ENCODE assay signal across 16 cellular contexts in the genomic region with DNA sequence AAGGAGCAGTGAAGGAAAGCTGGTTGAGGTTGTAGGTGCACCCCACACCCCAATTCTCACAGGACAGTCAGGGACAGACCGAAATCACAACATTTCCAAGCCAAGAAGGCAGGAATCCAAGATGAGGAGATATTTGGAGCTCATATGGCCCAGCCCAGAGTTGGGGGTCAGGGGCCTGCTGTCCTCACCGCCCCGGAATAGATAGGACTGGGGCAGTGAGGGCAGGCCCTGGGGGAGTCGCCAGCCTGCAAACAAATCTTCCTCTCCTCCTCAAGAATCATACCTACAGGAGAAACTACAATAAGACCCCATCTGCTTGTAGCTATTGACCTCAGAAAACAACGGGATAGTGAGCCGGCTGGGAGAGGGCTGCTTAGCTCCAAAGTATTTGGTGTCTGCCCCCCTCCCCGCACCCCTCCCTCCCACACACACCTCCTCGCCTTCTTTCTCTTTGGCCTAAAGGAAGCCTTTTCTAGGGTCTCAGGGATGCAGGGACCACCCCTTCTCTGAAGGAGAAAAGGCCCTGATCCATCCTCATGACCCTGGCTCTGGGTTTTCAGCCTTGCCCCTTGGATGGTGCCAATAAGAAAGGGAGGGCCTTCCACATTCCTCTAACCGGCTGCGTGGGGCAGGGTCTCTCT. TPM values are rescaled to one million over a fixed set of nuclear protein-coding genes. Genes with fewer than 3 reads are reported as not detected.
DNase-seq lines count a peak whose midpoint lies in the region; TF ChIP-seq lines count a peak whose summit lies in the region.
"Had no signal": no experiment of that assay in that cellular context is flagged by ENCODE, and none has a peak within 500 bp of the region (broad histone marks: within the 10 kb centered on the region; RNA-seq: fewer than 3 reads in every experiment).

No MANE protein-coding gene starts in this region.

- no peak overlapping the region for H3K23ac ChIP-seq in trophoblast cell (ENCODE audit: low read length)

- no peak overlapping the region for H2BK5ac ChIP-seq in trophoblast cell (ENCODE audit: low read depth, low read length, poor library complexity)

- DNase-seq in ELF-1 (ENCODE audit: low read depth, low spot score) (peak; percentile 6), MG63 (no peak), trophoblast cell (no peak), OCI-M1 (lab: John Stamatoyannopoulos, UW) (no peak), pons (ENCODE audit: low spot score) (no peak), kidney tubule cell (ENCODE audit: low spot score) (no peak), tibial nerve (ENCODE audit: low spot score in 2 of 2) (no peak)
- DNase-seq: activated CD4-positive, alpha-beta T cell treated with anti-CD3 and anti-CD28 coated beads for 4 hours; DMS79; NCI-H2029; NCI-H774 had no signal

- H2AFZ ChIP-seq in trophoblast cell (ENCODE audit: insufficient read depth, low read length, poor library complexity) = no peak overlapping the region

- H3K79me1 ChIP-seq in trophoblast cell (ENCODE audit: low read length) = peaks cover 14% of the 10 kb centered on the region

- no peak overlapping the region for H4K12ac ChIP-seq in trophoblast cell (ENCODE audit: low read depth, low read length)

- H3K4me3 ChIP-seq in MG63 (peak overlapping the region; percentile 77), iPS-15b (ENCODE audit: low read depth, low read length) (peak overlapping the region; percentile 52), trophoblast cell (ENCODE audit: low read depth, low read length) (no peak overlapping the region), tibial nerve (no peak overlapping the region)
- H3K4me3 ChIP-seq: BLaER1 had no signal

- H3K9me3 ChIP-seq in MG63 = no peaks in the 10 kb centered on the region
- H3K9me3 ChIP-seq in iPS-15b (ENCODE audit: control insufficient read depth, insufficient read depth, low read length) = no peaks in the 10 kb centered on the region
- H3K9me3 ChIP-seq in trophoblast cell (ENCODE audit: insufficient read depth, low read depth, low read length) = peaks cover 2% of the 10 kb centered on the region
- no peaks in the 10 kb centered on the region for H3K9me3 ChIP-seq in tibial nerve
- H3K9me3 ChIP-seq: ascending aorta had no signal

- TF ChIP-seq POLR2A in tibial nerve (IDR thresholded peaks at IDR 0.05) = no peak

- H3K4ac ChIP-seq in trophoblast cell (ENCODE audit: low read depth, low read length) = no peak overlapping the region

- H3K79me2 ChIP-seq in trophoblast cell (ENCODE audit: control insufficient read depth, insufficient read depth, low read length, poor library complexity) = peaks cover 9% of the 10 kb centered on the region

- H3K36me3 ChIP-seq in MG63 (peaks cover 52% of the 10 kb centered on the region), iPS-15b (ENCODE audit: control insufficient read depth, insufficient read depth, low read length) (no peaks in the 10 kb centered on the region), trophoblast cell (ENCODE audit: control insufficient read depth in 1 of 2, insufficient read depth in 2 of 2, low read length in 2 of 2) (peaks cover 5 to 9% of the 10 kb centered on the region in 2 experiments), tibial nerve (no peaks in the 10 kb centered on the region)
- H3K36me3 ChIP-seq: ascending aorta, BLaER1 had no signal

- no peak for TF ChIP-seq CTCF in tibial nerve (IDR thresholded peaks at IDR 0.05)

- H2AK5ac ChIP-seq in trophoblast cell (ENCODE audit: low read length) = no peak overlapping the region

- no peak overlapping the region for H2BK120ac ChIP-seq in trophoblast cell (ENCODE audit: insufficient read depth, low read length, poor library complexity)

- H2BK12ac ChIP-seq in trophoblast cell (ENCODE audit: low read length) = no peak overlapping the region

- no CpG with 5 or more reads among the region's 10 CpGs for WGBS in trophoblast cell (ENCODE audit: extremely low coverage, insufficient coverage, insufficient read length)
- WGBS in tibial nerve, 2 donors = 21 to 24% methylated on average over 10 of the region's 10 CpGs

- H3K27me3 ChIP-seq in MG63 (no peaks in the 10 kb centered on the region), iPS-15b (ENCODE audit: control insufficient read depth, insufficient read depth, low read length) (peaks cover 92% of the 10 kb centered on the region), trophoblast cell (ENCODE audit: insufficient read depth, low read length) (peaks cover 65% of the 10 kb centered on the region), tibial nerve (peaks cover 10 to 96% of the 10 kb centered on the region in 2 donors)

- H3K9ac ChIP-seq in iPS-15b (ENCODE audit: low read depth, low read length) (no peak overlapping the region), trophoblast cell (ENCODE audit: low read length) (no peak overlapping the region)
- H3K9ac ChIP-seq: BLaER1 had no signal

- peak overlapping the region; percentile 43 for H3K4me2 ChIP-seq in trophoblast cell (ENCODE audit: low read length)
- H3K4me2 ChIP-seq: BLaER1 had no signal

- H4K8ac ChIP-seq in trophoblast cell (ENCODE audit: low read depth, low read length) = no peak overlapping the region

- H3K14ac ChIP-seq in trophoblast cell (ENCODE audit: low read length) = peak overlapping the region; percentile 56

- TF ChIP-seq EP300 in tibial nerve (IDR thresholded peaks at IDR 0.05) = no peak

- H3K4me1 ChIP-seq in iPS-15b (ENCODE audit: control insufficient read depth, insufficient read depth, low read length) (peaks cover 13% of the 10 kb centered on the region), trophoblast cell (ENCODE audit: control insufficient read depth in 1 of 2, insufficient read depth in 2 of 2, low read length in 2 of 2) (peaks cover 17% of the 10 kb centered on the region in 2 experiments), tibial nerve (peaks cover 0 to 59% (median 18%) of the 10 kb centered on the region in 4 donors)
- H3K4me1 ChIP-seq: BLaER1 had no signal

- H3K27ac ChIP-seq in trophoblast cell (ENCODE audit: low read depth, low read length) (no peak overlapping the region), tibial nerve (no peak overlapping the region)
- H3K27ac ChIP-seq: ascending aorta, BLaER1, dorsolateral prefrontal cortex had no signal

- H4K91ac ChIP-seq in trophoblast cell (ENCODE audit: low read depth, low read length) = peak overlapping the region; percentile 30

- H3K18ac ChIP-seq in trophoblast cell (ENCODE audit: low read length) = peak overlapping the region; percentile 50

RNA-seq across cellular contexts. Expression of gene EN1, which starts 3.8 kb away (rescaled TPM):
- total RNA-seq in MG63 (2014; rRNA removed; shearing (Covaris generic); ENCODE audit: low replicate concordance) = 1.2 and 7.2 TPM in 2 replicates
- polyA plus RNA-seq in trophoblast cell (2013) = 6.0 and 6.5 TPM in 2 replicates
- under 1 TPM in 3 of 4 donors, not detected in 1; 0.63 to 0.90 (median 0.78) TPM for total RNA-seq in tibial nerve
- total RNA-seq: ascending aorta, Right ventricle myocardium inferior had no signal

Comparison
In these comparisons a context has a peak if more than half of its experiments do, and no peak if none do; other contexts are left out.
1. H3K4me3 ChIP-seq: peak in MG63 (single experiment) and iPS-15b (single experiment); none in trophoblast cell (single experiment) and tibial nerve (0 of 4).